ENCODE assay signal across 24 cellular contexts in the genomic region with DNA sequence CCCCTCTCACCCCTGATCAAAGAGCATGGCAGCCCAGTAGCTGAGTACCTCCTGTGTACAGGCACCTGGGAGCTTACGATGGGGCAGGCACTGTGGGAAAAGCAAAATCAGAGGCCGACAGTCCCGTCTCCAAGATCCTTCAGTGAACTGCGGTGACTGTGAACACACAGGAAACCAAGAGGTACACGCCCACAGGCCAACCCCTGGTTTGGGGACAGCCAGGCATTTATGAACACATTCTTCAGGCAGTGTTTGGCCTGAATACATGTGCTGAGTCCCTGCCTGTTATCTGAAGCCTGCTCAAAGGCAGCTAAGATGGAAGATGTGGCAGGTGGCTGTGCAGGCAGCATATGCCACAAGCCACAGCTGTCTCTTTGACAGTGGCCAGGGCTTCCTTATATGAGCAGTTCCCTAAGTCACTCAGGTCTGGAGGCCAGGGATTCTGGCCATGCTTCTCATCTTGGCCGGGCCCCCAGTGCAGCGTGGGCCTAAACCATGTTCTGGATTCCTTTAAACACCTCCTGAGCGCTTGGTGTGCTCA.
"Had no signal": no experiment of that assay in that cellular context is flagged by ENCODE, and none has a peak within 500 bp of the region (broad histone marks: within the 10 kb centered on the region; RNA-seq: fewer than 3 reads in every experiment).

No MANE protein-coding gene starts in this region.

- DNase-seq: dermis blood vessel endothelial cell; foreskin fibroblast; gastrocnemius medialis; heart right ventricle; left cardiac atrium; left lung; mesenchymal stem cell; natural killer cell; stimulated activated CD4-positive, alpha-beta T cell treated with anti-CD3 and anti-CD28 coated beads, Interleukin-2, amount 100 ng/mL, for 24 hours; stimulated activated CD4-positive, alpha-beta T cell treated with anti-CD3 and anti-CD28 coated beads, Interleukin-4, amount 100 ng/mL, for 24 hours; stimulated activated naive CD8-positive, alpha-beta T cell treated with anti-CD3 and anti-CD28 coated beads, Interleukin-15, Interleukin-2, amounts not matched to agents 100 U/mL and 50 U/mL, for 24 hours; testis; tibial artery had no signal

- H3K36me3 Mint-ChIP-seq: mesothelial cell of epicardium, natural killer cell, type B pancreatic cell had no signal

- H3K36me3 ChIP-seq: gastrocnemius medialis, heart right ventricle, left lung, prostate gland, right atrium auricular region, tibial artery had no signal

- H3K4me1 Mint-ChIP-seq: central memory CD8-positive, alpha-beta T cell; natural killer cell had no signal

- FAIRE-seq: islet of Langerhans had no signal

- H3K9me3 Mint-ChIP-seq: central memory CD8-positive, alpha-beta T cell; mesothelial cell of epicardium; natural killer cell; type B pancreatic cell had no signal

- H3K9me3 ChIP-seq: gastrocnemius medialis, heart right ventricle, prostate gland, right atrium auricular region, testis, tibial artery had no signal

- H3K27ac Mint-ChIP-seq: mesothelial cell of epicardium; natural killer cell; stimulated activated effector memory CD8-positive, alpha-beta T cell treated with anti-CD3 and anti-CD28 coated beads, Interleukin-12 subunit alpha, Interleukin-12 subunit beta, amount 100 ng/mL, for 72 hours; type B pancreatic cell had no signal

- H3K4me1 ChIP-seq: left lung, prostate gland, right atrium auricular region, tibial artery had no signal

- ATAC-seq: esophagus mucosa; gastrocnemius medialis; heart right ventricle; left cardiac atrium; left lung; natural killer cell; sciatic nerve; stimulated activated effector memory CD8-positive, alpha-beta T cell treated with anti-CD3 and anti-CD28 coated beads, Interleukin-12 subunit alpha, Interleukin-12 subunit beta, amount 100 ng/mL, for 72 hours; stimulated activated naive CD8-positive, alpha-beta T cell treated with anti-CD3 and anti-CD28 coated beads, Interleukin-15, Interleukin-2, amounts not matched to agents 100 U/mL and 50 U/mL, for 24 hours had no signal

- H3K27ac ChIP-seq: coronary artery, epithelial cell of prostate, gastrocnemius medialis, heart right ventricle, left lung, prostate gland, right atrium auricular region, testis, tibial artery had no signal

- H3K4me3 ChIP-seq: coronary artery, gastrocnemius medialis, heart right ventricle, left lung, prostate gland, right atrium auricular region, testis, tibial artery had no signal

- H3K27me3 ChIP-seq: gastrocnemius medialis, right atrium auricular region, testis, tibial artery had no signal

- H3K4me3 Mint-ChIP-seq: central memory CD8-positive, alpha-beta T cell; mesothelial cell of epicardium; natural killer cell; stimulated activated effector memory CD8-positive, alpha-beta T cell treated with anti-CD3 and anti-CD28 coated beads, Interleukin-12 subunit alpha, Interleukin-12 subunit beta, amount 100 ng/mL, for 72 hours; type B pancreatic cell had no signal
